In the genomic region with DNA sequence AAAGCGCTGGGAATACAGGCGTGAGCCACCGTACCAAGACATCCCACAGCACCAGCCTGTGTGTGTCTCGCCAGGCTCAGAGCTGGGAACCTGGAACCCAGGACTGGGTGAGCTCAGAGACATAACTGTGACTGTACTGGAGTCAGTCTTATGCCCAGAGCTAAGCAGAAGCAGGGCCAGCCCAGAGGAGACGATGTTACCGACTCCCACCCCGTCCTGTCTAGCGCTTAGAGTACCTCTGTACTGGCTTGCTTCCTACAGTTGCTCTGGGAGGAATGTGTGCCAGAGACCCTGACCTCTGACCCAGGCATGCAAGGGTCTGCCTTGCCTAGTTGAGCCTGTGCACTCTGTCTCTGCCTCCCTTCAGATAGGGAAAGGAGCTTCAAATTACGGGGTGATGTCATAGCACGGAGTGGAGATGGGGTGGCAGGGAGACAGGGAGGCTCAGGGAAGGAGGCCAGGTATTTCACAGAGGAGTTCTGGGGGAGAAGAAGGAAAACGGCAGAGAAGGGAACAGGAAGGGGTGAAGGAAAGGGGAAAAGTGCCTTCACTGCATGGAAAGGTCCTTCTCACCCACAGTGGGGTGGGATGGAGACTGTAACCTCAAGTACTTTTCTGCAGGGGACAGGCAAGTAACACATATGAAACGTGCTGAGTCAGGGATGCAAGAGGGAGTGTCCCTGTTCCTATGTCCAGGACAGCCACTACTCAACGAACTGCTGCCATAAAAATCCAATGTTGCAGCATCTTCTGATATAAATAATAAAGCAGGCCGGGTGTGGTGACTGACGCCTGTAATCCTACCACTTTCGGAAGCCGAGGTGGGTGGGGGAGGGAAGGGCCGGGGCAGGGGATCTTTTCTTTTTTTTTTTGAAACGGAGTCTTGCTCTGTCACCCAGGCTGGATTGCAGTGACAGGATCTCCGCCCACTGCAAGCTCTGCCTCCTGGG, we compare ENCODE assay signal across 1 cellular context.
TF ChIP-seq lines count a peak whose summit lies in the region.

No MANE protein-coding gene starts in this region.

TF ChIP-seq in HepG2, 621 proteins besides CTCF, POLR2A, EP300 and RAD21 (continued from another document and continues in another):
- no peak for TF ChIP-seq CHD4 (IDR thresholded peaks at IDR 0.05; ENCODE audit: borderline replicate concordance, low read length)
- TF ChIP-seq STAG1 (CRISPR knock-in tag; IDR thresholded peaks at IDR 0.05): no peak
- no peak for TF ChIP-seq ZNF18 (CRISPR knock-in tag; IDR thresholded peaks at IDR 0.05; ENCODE audit: insufficient replicate concordance)
- TF ChIP-seq FOXA1 (IDR thresholded peaks at IDR 0.05): no peak
- no peak for TF ChIP-seq FOXA1 (CRISPR knock-in tag; IDR thresholded peaks at IDR 0.05)
- TF ChIP-seq ZFP36L2 (CRISPR knock-in tag; IDR thresholded peaks at IDR 0.05): no peak
- TF ChIP-seq, protein P1, sequence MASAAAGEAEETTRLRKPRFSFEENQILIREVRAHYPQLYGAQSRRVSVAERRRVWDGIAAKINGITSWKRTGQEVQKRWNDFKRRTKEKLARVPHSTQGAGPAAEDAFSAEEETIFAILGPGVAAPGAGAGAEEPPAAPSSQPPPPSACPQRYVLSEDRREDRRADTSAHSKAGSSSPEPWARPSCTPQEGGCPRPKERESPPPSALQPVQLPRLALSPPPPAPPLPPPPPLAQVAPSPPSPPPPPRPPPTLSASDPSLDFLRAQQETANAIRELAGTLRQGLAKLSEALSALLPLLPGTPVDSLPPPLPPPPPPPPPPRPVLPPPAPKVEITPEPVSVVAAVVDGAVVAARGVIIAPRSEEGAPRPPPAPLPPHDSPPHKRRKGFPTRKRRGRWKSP (CRISPR knock-in tag; IDR thresholded peaks at IDR 0.05): peak; percentile 59; the same call in 1 of the 2 replicates
- no peak for TF ChIP-seq ZNF431 (CRISPR knock-in tag; IDR thresholded peaks at IDR 0.05; ENCODE audit: borderline replicate concordance, low read depth)
- peak; percentile 84; the same call in 1 of the 2 replicates for TF ChIP-seq ZNF572 (CRISPR knock-in tag; IDR thresholded peaks at IDR 0.05)
- TF ChIP-seq ZNF3 (CRISPR knock-in tag; IDR thresholded peaks at IDR 0.05): no peak
- no peak for TF ChIP-seq ZBTB33 (CRISPR knock-in tag; IDR thresholded peaks at IDR 0.05)
- no peak for TF ChIP-seq KDM6A (CRISPR knock-in tag; IDR thresholded peaks at IDR 0.05; ENCODE audit: low read depth)
- no peak for TF ChIP-seq ZNF543 (CRISPR knock-in tag; IDR thresholded peaks at IDR 0.05)
- peak; percentile 96 for TF ChIP-seq TEAD3 (CRISPR knock-in tag; optimal IDR thresholded peaks at IDR 0.05; ENCODE audit: borderline replicate concordance)
- TF ChIP-seq, protein P2, sequence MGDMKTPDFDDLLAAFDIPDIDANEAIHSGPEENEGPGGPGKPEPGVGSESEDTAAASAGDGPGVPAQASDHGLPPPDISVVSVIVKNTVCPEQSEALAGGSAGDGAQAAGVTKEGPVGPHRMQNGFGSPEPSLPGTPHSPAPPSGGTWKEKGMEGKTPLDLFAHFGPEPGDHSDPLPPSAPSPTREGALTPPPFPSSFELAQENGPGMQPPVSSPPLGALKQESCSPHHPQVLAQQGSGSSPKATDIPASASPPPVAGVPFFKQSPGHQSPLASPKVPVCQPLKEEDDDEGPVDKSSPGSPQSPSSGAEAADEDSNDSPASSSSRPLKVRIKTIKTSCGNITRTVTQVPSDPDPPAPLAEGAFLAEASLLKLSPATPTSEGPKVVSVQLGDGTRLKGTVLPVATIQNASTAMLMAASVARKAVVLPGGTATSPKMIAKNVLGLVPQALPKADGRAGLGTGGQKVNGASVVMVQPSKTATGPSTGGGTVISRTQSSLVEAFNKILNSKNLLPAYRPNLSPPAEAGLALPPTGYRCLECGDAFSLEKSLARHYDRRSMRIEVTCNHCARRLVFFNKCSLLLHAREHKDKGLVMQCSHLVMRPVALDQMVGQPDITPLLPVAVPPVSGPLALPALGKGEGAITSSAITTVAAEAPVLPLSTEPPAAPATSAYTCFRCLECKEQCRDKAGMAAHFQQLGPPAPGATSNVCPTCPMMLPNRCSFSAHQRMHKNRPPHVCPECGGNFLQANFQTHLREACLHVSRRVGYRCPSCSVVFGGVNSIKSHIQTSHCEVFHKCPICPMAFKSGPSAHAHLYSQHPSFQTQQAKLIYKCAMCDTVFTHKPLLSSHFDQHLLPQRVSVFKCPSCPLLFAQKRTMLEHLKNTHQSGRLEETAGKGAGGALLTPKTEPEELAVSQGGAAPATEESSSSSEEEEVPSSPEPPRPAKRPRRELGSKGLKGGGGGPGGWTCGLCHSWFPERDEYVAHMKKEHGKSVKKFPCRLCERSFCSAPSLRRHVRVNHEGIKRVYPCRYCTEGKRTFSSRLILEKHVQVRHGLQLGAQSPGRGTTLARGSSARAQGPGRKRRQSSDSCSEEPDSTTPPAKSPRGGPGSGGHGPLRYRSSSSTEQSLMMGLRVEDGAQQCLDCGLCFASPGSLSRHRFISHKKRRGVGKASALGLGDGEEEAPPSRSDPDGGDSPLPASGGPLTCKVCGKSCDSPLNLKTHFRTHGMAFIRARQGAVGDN (CRISPR knock-in tag; IDR thresholded peaks at IDR 0.05): peak; percentile 61
- TF ChIP-seq FOSL2 (CRISPR knock-in tag; IDR thresholded peaks at IDR 0.05): no peak
- TF ChIP-seq, protein P3, sequence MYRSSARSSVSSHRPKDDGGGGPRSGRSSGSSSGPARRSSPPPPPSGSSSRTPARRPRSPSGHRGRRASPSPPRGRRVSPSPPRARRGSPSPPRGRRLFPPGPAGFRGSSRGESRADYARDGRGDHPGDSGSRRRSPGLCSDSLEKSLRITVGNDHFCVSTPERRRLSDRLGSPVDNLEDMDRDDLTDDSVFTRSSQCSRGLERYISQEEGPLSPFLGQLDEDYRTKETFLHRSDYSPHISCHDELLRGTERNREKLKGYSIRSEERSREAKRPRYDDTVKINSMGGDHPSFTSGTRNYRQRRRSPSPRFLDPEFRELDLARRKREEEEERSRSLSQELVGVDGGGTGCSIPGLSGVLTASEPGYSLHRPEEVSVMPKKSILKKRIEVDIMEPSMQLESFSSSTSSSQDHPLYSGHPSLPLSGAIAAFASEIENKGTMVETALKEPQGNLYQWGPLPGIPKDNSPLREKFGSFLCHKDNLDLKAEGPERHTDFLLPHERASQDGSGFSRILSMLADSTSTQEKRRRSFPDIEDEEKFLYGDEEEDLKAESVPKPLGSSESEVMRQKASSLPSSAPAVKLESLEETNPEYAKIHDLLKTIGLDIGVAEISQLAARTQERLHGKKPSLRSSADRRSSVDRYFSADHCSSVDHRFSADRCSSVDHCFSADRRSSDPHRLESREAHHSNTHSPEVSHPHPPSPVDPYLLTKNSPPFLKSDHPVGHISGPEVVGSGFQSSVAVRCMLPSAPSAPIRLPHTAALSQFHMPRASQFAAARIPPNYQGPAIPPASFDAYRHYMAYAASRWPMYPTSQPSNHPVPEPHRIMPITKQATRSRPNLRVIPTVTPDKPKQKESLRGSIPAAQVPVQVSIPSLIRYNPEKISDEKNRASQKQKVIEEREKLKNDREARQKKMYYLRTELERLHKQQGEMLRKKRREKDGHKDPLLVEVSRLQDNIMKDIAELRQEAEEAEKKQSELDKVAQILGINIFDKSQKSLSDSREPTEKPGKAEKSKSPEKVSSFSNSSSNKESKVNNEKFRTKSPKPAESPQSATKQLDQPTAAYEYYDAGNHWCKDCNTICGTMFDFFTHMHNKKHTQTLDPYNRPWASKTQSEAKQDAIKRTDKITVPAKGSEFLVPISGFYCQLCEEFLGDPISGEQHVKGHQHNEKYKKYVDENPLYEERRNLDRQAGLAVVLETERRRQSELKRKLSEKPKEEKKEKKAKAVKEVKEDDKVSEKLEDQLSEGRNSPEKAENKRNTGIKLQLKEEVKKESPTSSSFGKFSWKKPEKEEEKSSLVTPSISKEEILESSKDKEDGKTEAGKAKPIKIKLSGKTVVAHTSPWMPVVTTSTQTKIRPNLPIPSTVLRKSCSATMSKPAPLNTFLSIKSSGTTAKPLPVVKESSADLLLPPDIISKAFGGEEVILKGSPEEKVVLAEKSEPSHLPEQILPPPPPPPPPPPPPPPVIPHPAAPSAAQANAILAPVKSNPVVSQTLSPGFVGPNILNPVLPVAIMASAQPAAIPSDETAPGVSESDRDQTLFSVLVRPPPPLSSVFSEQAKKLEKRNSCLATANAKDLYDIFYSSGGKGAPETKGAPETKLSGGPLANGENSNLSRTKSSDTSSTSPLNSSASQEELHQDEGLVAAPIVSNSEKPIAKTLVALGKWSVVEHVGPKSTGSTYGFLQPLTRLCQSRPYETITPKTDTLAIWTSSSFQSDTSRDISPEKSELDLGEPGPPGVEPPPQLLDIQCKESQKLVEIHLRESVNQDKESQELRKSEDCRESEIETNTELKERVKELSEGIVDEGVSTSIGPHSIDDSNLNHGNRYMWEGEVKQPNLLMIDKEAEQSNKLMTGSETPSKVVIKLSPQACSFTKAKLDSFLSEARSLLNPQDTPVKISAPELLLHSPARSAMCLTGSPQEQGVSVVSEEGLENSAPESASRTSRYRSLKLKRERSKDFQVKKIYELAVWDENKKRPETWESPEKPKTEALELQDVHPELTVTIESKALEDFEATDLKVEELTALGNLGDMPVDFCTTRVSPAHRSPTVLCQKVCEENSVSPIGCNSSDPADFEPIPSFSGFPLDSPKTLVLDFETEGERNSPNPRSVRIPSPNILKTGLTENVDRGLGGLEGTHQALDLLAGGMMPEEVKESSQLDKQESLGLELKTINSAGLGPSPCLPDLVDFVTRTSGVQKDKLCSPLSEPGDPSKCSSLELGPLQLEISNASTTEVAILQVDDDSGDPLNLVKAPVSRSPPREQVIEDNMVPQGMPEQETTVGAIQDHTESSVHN (CRISPR knock-in tag; IDR thresholded peaks at IDR 0.05): no peak
- no peak; the same call in 1 of the 2 replicates for TF ChIP-seq ZFY (CRISPR knock-in tag; IDR thresholded peaks at IDR 0.05)
- TF ChIP-seq ZNF616 (CRISPR knock-in tag; IDR thresholded peaks at IDR 0.05; ENCODE audit: low read depth): no peak
- peak; percentile 29 for TF ChIP-seq FOXA3 (CRISPR knock-in tag; IDR thresholded peaks at IDR 0.05)
- TF ChIP-seq ZHX1 (CRISPR knock-in tag; IDR thresholded peaks at IDR 0.05; ENCODE audit: low read depth): no peak
- TF ChIP-seq FOXJ3 (CRISPR knock-in tag; IDR thresholded peaks at IDR 0.05; ENCODE audit: borderline replicate concordance): no peak
- peak; percentile 45; the same call in 1 of the 2 replicates for TF ChIP-seq NFKB2 (CRISPR knock-in tag; IDR thresholded peaks at IDR 0.05; ENCODE audit: borderline replicate concordance)
- TF ChIP-seq ZNF350 (CRISPR knock-in tag; IDR thresholded peaks at IDR 0.05; ENCODE audit: borderline replicate concordance, low read depth): peak; percentile 60
- no peak for TF ChIP-seq ZNF816 (CRISPR knock-in tag; IDR thresholded peaks at IDR 0.05; ENCODE audit: borderline replicate concordance)
- TF ChIP-seq HNRNPUL1 (IDR thresholded peaks at IDR 0.05; ENCODE audit: low read depth, low read length): no peak
- no peak for TF ChIP-seq HCFC1 (IDR thresholded peaks at IDR 0.05; ENCODE audit: low read depth, low read length)
- TF ChIP-seq, protein P4, sequence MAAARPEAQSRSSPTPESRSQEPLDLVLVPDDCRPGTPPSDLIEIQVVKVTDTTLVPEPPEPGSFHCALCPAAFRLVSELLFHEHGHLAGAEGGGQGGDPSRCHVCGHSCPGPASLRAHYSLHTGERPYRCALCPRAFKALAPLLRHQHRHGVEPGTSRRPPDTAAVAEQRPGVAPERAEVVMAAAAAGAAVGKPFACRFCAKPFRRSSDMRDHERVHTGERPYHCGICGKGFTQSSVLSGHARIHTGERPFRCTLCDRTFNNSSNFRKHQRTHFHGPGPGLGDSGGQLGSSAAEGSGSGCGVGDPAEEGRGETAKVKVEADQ (CRISPR knock-in tag; IDR thresholded peaks at IDR 0.05; ENCODE audit: borderline replicate concordance): 0 out of 2 replicates have a peak, but pooled peaks have one; percentile 6
- no peak for TF ChIP-seq ZKSCAN5 (CRISPR knock-in tag; IDR thresholded peaks at IDR 0.05)
- no peak for TF ChIP-seq TOPORS (CRISPR knock-in tag; IDR thresholded peaks at IDR 0.05)
- TF ChIP-seq RBM39 (IDR thresholded peaks at IDR 0.05; ENCODE audit: low read depth, low read length, poor library complexity, severe bottlenecking): no peak
- TF ChIP-seq ZNF430 (CRISPR knock-in tag; IDR thresholded peaks at IDR 0.05): peak; percentile 77
- TF ChIP-seq XBP1 (CRISPR knock-in tag; IDR thresholded peaks at IDR 0.05): no peak
